In genomic region chr15:78405336-78405924, GRCh38 we compare ENCODE assay signal across 19 cellular contexts. TPM values are rescaled to one million over a fixed set of nuclear protein-coding genes. Genes with fewer than 3 reads are reported as not detected.
DNase-seq lines count a peak whose midpoint lies in the region; ATAC-seq and TF ChIP-seq lines count a peak whose summit lies in the region.
"Had no signal": no experiment of that assay in that cellular context is flagged by ENCODE, and none has a peak within 500 bp of the region (broad histone marks: within the 10 kb centered on the region; RNA-seq: fewer than 3 reads in every experiment).

No MANE protein-coding gene starts in this region.

- no peaks in the 10 kb centered on the region for H3K9me3 Mint-ChIP-seq in H9
- H3K9me3 Mint-ChIP-seq in chondrocyte (ENCODE audit: low read depth) = no peaks in the 10 kb centered on the region
- no peaks in the 10 kb centered on the region for H3K9me3 Mint-ChIP-seq in activated T-helper 17 cell treated with anti-CD3 and anti-CD28 coated beads, Interleukin-2, amount 50 U/mL, for 72 hours
- H3K9me3 Mint-ChIP-seq: HFFc6 had no signal

- H3K56ac ChIP-seq in H9 (ENCODE audit: insufficient read length, low read depth, low read length) = no peak overlapping the region

- H3K4me3 Mint-ChIP-seq in H9 = no peak overlapping the region
- H3K4me3 Mint-ChIP-seq in chondrocyte (ENCODE audit: unreplicated experiment) = no peak overlapping the region
- no peak overlapping the region for H3K4me3 Mint-ChIP-seq in activated T-helper 17 cell treated with anti-CD3 and anti-CD28 coated beads, Interleukin-2, amount 50 U/mL, for 72 hours
- H3K4me3 Mint-ChIP-seq: HFFc6 had no signal

- H2BK12ac ChIP-seq in H9 (ENCODE audit: insufficient read length, low read depth, low read length) = no peak overlapping the region
- peak overlapping the region; percentile 88 for H2BK12ac ChIP-seq in neuronal stem cell (ENCODE audit: low read length)

- H3K27ac Mint-ChIP-seq in H9 (no peak overlapping the region), chondrocyte (ENCODE audit: unreplicated experiment) (no peak overlapping the region)
- no peak overlapping the region for H3K27ac Mint-ChIP-seq in activated T-helper 17 cell treated with anti-CD3 and anti-CD28 coated beads, Interleukin-2, amount 50 U/mL, for 72 hours
- H3K27ac Mint-ChIP-seq: HFFc6 had no signal

- H3K18ac ChIP-seq in H9 (ENCODE audit: insufficient read length, low read depth, low read length) = peak overlapping the region; percentile 41
- H3K18ac ChIP-seq in neuronal stem cell (ENCODE audit: low read length) = peak overlapping the region; percentile 94

- no peaks in the 10 kb centered on the region for H3K36me3 Mint-ChIP-seq in H9 (ENCODE audit: insufficient read depth in 1 of 3, low read depth in 3 of 3)
- H3K36me3 Mint-ChIP-seq in chondrocyte (ENCODE audit: low read depth) = no peaks in the 10 kb centered on the region
- no peaks in the 10 kb centered on the region for H3K36me3 Mint-ChIP-seq in activated T-helper 17 cell treated with anti-CD3 and anti-CD28 coated beads, Interleukin-2, amount 50 U/mL, for 72 hours (ENCODE audit: low read depth)

- no peak for ATAC-seq in HG02588 (IDR thresholded peaks at IDR 0.05; ENCODE audit: unreplicated experiment)
- ATAC-seq in activated T-helper 17 cell treated with anti-CD3 and anti-CD28 coated beads, Interleukin-2, amount 50 U/mL, for 72 hours (replicated peaks) = no peak
- ATAC-seq: GM12878 had no signal

- H3K9ac ChIP-seq in H9 (ENCODE audit: extremely low read depth, insufficient read length, low read length) (no peak overlapping the region), neuronal stem cell (ENCODE audit: low read depth, low read length, poor library complexity) (peak overlapping the region; percentile 52)
- H3K9ac ChIP-seq: BLaER1 treated with 17β-estradiol and CSF1 and Interleukin-3, amounts not matched to agents 10 nM and 100 nM had no signal

- no peak overlapping the region for H2BK5ac ChIP-seq in H9 (ENCODE audit: insufficient read length, low read length)
- H2BK5ac ChIP-seq in neuronal stem cell (ENCODE audit: low read length) = no peak overlapping the region

- no peaks in the 10 kb centered on the region for H3K79me2 ChIP-seq in H9 (ENCODE audit: insufficient read depth, low read length)

- H2BK15ac ChIP-seq in H9 (ENCODE audit: low read depth, low read length) (no peak overlapping the region; the same call in 1 of the 2 replicates), neuronal stem cell (ENCODE audit: low read length) (peak overlapping the region; percentile 93)

- no peak overlapping the region for H4K5ac ChIP-seq in H9 (ENCODE audit: insufficient read length, low read depth, low read length)

- no CpG with 5 or more reads among the region's 26 CpGs for WGBS in H9 (ENCODE audit: extremely low coverage, insufficient read length, low lambda C conversion rate)
- no CpG with 5 or more reads among the region's 26 CpGs for WGBS in neuronal stem cell (ENCODE audit: extremely low coverage in 2 of 2, insufficient read length in 2 of 2, insufficient replicate concordance in 1 of 2), 2 donors

- H3K4ac ChIP-seq in H9 (ENCODE audit: low read depth, low read length) (no peak overlapping the region), neuronal stem cell (ENCODE audit: low read length) (no peak overlapping the region)

- peaks cover 2% of the 10 kb centered on the region for H3K27me3 Mint-ChIP-seq in H9 (ENCODE audit: low read depth)
- H3K27me3 Mint-ChIP-seq in chondrocyte (ENCODE audit: low read depth) = no peaks in the 10 kb centered on the region
- peaks cover 7% of the 10 kb centered on the region for H3K27me3 Mint-ChIP-seq in activated T-helper 17 cell treated with anti-CD3 and anti-CD28 coated beads, Interleukin-2, amount 50 U/mL, for 72 hours

- H3K27me3 ChIP-seq in H9 (ENCODE audit: insufficient read depth, low read length) = no peaks in the 10 kb centered on the region
- no peaks in the 10 kb centered on the region for H3K27me3 ChIP-seq in neuronal stem cell (ENCODE audit: control insufficient read depth in 3 of 3, insufficient read depth in 3 of 3, low read depth in 1 of 3, low read length in 3 of 3)
- H3K27me3 ChIP-seq: BLaER1 treated with 17β-estradiol and CSF1 and Interleukin-3, amounts not matched to agents 10 nM and 100 nM had no signal

- H2AFZ ChIP-seq in H9 (ENCODE audit: low read length) = no peak overlapping the region
- peak overlapping the region; percentile 53 for H2AFZ ChIP-seq in neuronal stem cell (ENCODE audit: low read length)

- no peak overlapping the region for H2BK20ac ChIP-seq in H9 (ENCODE audit: low read depth, low read length, poor library complexity, severe bottlenecking)

- H2AK5ac ChIP-seq in H9 (ENCODE audit: insufficient read length, low read length) (no peak overlapping the region), neuronal stem cell (ENCODE audit: low read depth, low read length) (peak overlapping the region; percentile 90)

- H3K4me1 ChIP-seq in H9 (ENCODE audit: insufficient read depth, low read length) (no peaks in the 10 kb centered on the region), neuronal stem cell (ENCODE audit: control insufficient read depth in 2 of 2, insufficient read depth in 1 of 2, low read depth in 1 of 2, low read length in 2 of 2) (peaks cover 0 to 9% of the 10 kb centered on the region in 2 donors)
- H3K4me1 ChIP-seq: A549; BLaER1 treated with 17β-estradiol and CSF1 and Interleukin-3, amounts not matched to agents 10 nM and 100 nM had no signal

- peak overlapping the region; percentile 28; the same call in 1 of the 2 replicates for H3K4me3 ChIP-seq in iPS-18c (ENCODE audit: insufficient read depth, low read depth, low read length)
- H3K4me3 ChIP-seq in neuronal stem cell (ENCODE audit: low read length in 2 of 2) = peak overlapping the region in 1 of 2 donors; percentile 61
- H3K4me3 ChIP-seq: A549; BLaER1 treated with 17β-estradiol and CSF1 and Interleukin-3, amounts not matched to agents 10 nM and 100 nM; GM12878 had no signal

- no peak overlapping the region for H3K27ac ChIP-seq in H9 (ENCODE audit: insufficient read length, low read depth, low read length)
- H3K27ac ChIP-seq in neuronal stem cell (replicated peaks; ENCODE audit: low read length) = no peak overlapping the region
- H3K27ac ChIP-seq: A549; BLaER1 treated with 17β-estradiol and CSF1 and Interleukin-3, amounts not matched to agents 10 nM and 100 nM had no signal

- no peak overlapping the region for H3K4me2 ChIP-seq in H9 (ENCODE audit: insufficient read depth, insufficient read length, low read length)
- no peak overlapping the region for H3K4me2 ChIP-seq in neuronal stem cell (ENCODE audit: insufficient read depth, low read length, poor library complexity, severe bottlenecking)
- H3K4me2 ChIP-seq: A549; BLaER1 treated with 17β-estradiol and CSF1 and Interleukin-3, amounts not matched to agents 10 nM and 100 nM had no signal

- H3K23ac ChIP-seq in H9 (ENCODE audit: insufficient read length, low read depth, low read length) (no peak overlapping the region), neuronal stem cell (ENCODE audit: low read depth, low read length, poor library complexity) (peak overlapping the region; percentile 83)

- H4K91ac ChIP-seq in H9 (ENCODE audit: insufficient read length, low read depth, low read length) (no peak overlapping the region), neuronal stem cell (ENCODE audit: low read depth, low read length, poor library complexity) (peak overlapping the region; percentile 86)

- TF ChIP-seq CTCF in H9 (conservative IDR thresholded peaks at IDR 0.05) (no peak), chondrocyte (IDR thresholded peaks at IDR 0.05) (no peak)

- no peaks in the 10 kb centered on the region for H3K36me3 ChIP-seq in neuronal stem cell (replicated peaks in 1 of 2; ENCODE audit: control insufficient read depth in 2 of 2, insufficient read depth in 2 of 2, low read length in 2 of 2)
- H3K36me3 ChIP-seq: BLaER1 treated with 17β-estradiol and CSF1 and Interleukin-3, amounts not matched to agents 10 nM and 100 nM had no signal

- H2BK120ac ChIP-seq in H9 (ENCODE audit: low read depth, low read length, poor library complexity, severe bottlenecking) (no peak overlapping the region), neuronal stem cell (ENCODE audit: low read depth, low read length) (peak overlapping the region; percentile 52)

- H3K9me3 ChIP-seq in H9 (ENCODE audit: control insufficient read depth, low read depth, low read length) (no peaks in the 10 kb centered on the region), iPS-18c (ENCODE audit: control insufficient read depth, insufficient read depth, low read length) (no peaks in the 10 kb centered on the region), neuronal stem cell (replicated peaks in 1 of 2; ENCODE audit: control insufficient read depth in 2 of 2, insufficient read depth in 1 of 2, low read depth in 1 of 2, low read length in 2 of 2) (no peaks in the 10 kb centered on the region)
- H3K9me3 ChIP-seq: A549 had no signal

- H3K4me1 Mint-ChIP-seq in H9 (peaks cover 0 to 3% of the 10 kb centered on the region in 2 experiments; a peak in 2 of 4 replicates), chondrocyte (ENCODE audit: low read depth) (peaks cover 3% of the 10 kb centered on the region)
- H3K4me1 Mint-ChIP-seq in activated T-helper 17 cell treated with anti-CD3 and anti-CD28 coated beads, Interleukin-2, amount 50 U/mL, for 72 hours = no peaks in the 10 kb centered on the region

- H4K20me1 ChIP-seq in H9 (ENCODE audit: control insufficient read depth, insufficient read depth, insufficient read length) = no peaks in the 10 kb centered on the region
- H4K20me1 ChIP-seq: BLaER1 treated with 17β-estradiol and CSF1 and Interleukin-3, amounts not matched to agents 10 nM and 100 nM had no signal

- no peak overlapping the region for H3T11ph ChIP-seq in H9 (ENCODE audit: low read length)

- H3K79me1 ChIP-seq in H9 (ENCODE audit: insufficient read depth, low read depth, low read length, poor library complexity, severe bottlenecking) (no peaks in the 10 kb centered on the region), neuronal stem cell (ENCODE audit: low read depth, low read length) (no peaks in the 10 kb centered on the region)

- H4K8ac ChIP-seq in H9 (replicated peaks; ENCODE audit: insufficient read length, low read depth, low read length) (no peak overlapping the region), neuronal stem cell (ENCODE audit: low read depth, low read length) (peak overlapping the region; percentile 98)

- H3K23me2 ChIP-seq in H9 (ENCODE audit: insufficient read length, low read depth, low read length, poor library complexity, severe bottlenecking) = no peaks in the 10 kb centered on the region

- H3K14ac ChIP-seq in H9 (ENCODE audit: insufficient read depth, low read length) = peak overlapping the region; percentile 53
- H3K14ac ChIP-seq in neuronal stem cell (ENCODE audit: low read length) = peak overlapping the region; percentile 78

- DNase-seq in H9 = peak; percentile 59
- DNase-seq in chondrocyte (ENCODE audit: low spot score) = peak; percentile 89
- no peak for DNase-seq in neuronal stem cell (ENCODE audit: low spot score)
- no peak for DNase-seq in SKM-1 treated with dmso at 0.1 percent for 144 hours (lab: John Stamatoyannopoulos, UW; ENCODE audit: unreplicated experiment)
- DNase-seq in NCI-H128 (lab: John Stamatoyannopoulos, UW; ENCODE audit: unreplicated experiment) = no peak
- DNase-seq: DND-41; GDM1; HFFc6; KBM-7; NCI-H1694 treated with DMSO at 0.1 percent for 48 hours; NCI-H345; NK-92 treated with Interleukin-12 subunit alpha and Interleukin-12 subunit beta, amount 100 ng/mL, for 24 hours; SIG-M5 had no signal

RNA-seq across cellular contexts. Expression of gene IREB2, which starts 32.6 kb away (rescaled TPM):
- total RNA-seq in H9 (2021) = 87.6 and 93.3 TPM in 2 replicates
- total RNA-seq in chondrocyte = 54.0 to 56.1 TPM (median 54.3 TPM) in 3 replicates
- polyA plus RNA-seq in neuronal stem cell (2013, experiment 1 of 2) = 32.6 TPM
- polyA plus RNA-seq in neuronal stem cell (2013, experiment 2 of 2) = 34.8 TPM
- total RNA-seq in activated T-helper 17 cell treated with anti-CD3 and anti-CD28 coated beads, Interleukin-2, amount 50 U/mL, for 72 hours = 10 to 100 TPM; 63.6 to 84.0 TPM

Comparison
In these comparisons a context has a peak if more than half of its experiments do, and no peak if none do; other contexts are left out.
1. DNase-seq: peak in H9 (single experiment) and chondrocyte (single experiment); none in neuronal stem cell (single experiment), SKM-1 treated with dmso at 0.1 percent for 144 hours (single experiment) and NCI-H128 (single experiment).